Comparison of ENCODE assay signal across 8 cellular contexts in the genomic region with DNA sequence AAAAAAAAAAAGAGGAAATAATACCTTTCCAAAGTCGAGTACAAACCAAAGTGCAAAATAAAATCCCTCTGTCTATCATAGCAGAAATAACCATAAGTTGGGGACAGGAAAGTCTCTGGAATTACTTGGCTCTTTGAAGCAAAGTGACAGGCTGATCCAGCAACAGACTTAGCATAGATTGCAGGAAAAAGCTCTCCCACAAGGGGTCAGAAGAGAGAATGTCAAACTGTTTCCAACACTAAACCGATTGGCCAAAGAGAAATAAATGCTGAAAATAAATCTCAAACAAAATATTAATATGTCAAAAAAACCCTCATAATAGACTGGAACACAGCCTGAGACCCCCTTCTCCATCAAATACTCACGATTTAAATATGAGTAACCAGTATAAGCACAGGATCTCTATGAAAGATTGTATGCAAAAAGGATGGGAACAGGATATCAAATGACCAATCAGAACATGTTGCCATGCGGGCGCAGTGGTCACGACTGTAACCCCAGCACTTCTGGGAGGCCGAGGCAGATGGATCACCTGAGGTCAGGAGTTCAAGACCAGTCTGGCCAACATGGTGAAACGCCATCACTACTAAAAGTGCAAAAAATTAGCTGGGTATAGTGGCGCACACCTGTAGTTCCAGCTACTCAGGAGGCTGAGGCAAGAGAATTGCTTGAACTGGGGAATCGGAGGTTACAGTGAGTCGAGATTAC.
DNase-seq lines count a peak whose midpoint lies in the region.

No MANE protein-coding gene starts in this region.

- no peaks in the 10 kb centered on the region for H3K27me3 ChIP-seq in H7 (ENCODE audit: control insufficient read depth, insufficient read depth, low read length)

- DNase-seq in Caki2 (ENCODE audit: low read depth) (peak; percentile 19), H7 (peak; percentile 14), SK-MEL-5 (ENCODE audit: low read depth, low spot score) (peak; percentile 73), iPS DF 4.7 (ENCODE audit: extremely low read depth, low spot score) (peak; percentile 19), NCI-H187 treated with DMSO at 0.1 percent for 48 hours (lab: John Stamatoyannopoulos, UW) (no peak), DMS79 treated with DMSO at 0.1 percent for 48 hours (lab: John Stamatoyannopoulos, UW) (no peak), GM19240 (ENCODE audit: insufficient read length, low spot score) (no peak)
- DNase-seq in activated CD4-positive, CD25-positive, alpha-beta regulatory T cell (lab: John Stamatoyannopoulos, UW) = no peak

- no peaks in the 10 kb centered on the region for H3K36me3 ChIP-seq in H7 (replicated peaks; ENCODE audit: control insufficient read depth, insufficient read depth, low read length)

- no peak overlapping the region for H3K4me3 ChIP-seq in H7 (ENCODE audit: insufficient read depth, low read depth, low read length)

- in situ Hi-C loops in Caki2 (cut with HindIII; ENCODE audit: low pct_unique_long_range_greater_than_20kb, low sequenced_read_pairs) (no loop called here), SK-MEL-5 (cut with HindIII; ENCODE audit: low pct_unique_long_range_greater_than_20kb, low sequenced_read_pairs) (no loop called here)

Comparison
In these comparisons a context has a peak if more than half of its experiments do, and no peak if none do; other contexts are left out.
1. DNase-seq: peak in Caki2 (single experiment), H7 (single experiment), SK-MEL-5 (single experiment) and iPS DF 4.7 (single experiment); none in NCI-H187 treated with DMSO at 0.1 percent for 48 hours (single experiment), DMS79 treated with DMSO at 0.1 percent for 48 hours (single experiment), activated CD4-positive, CD25-positive, alpha-beta regulatory T cell (0 of 4) and GM19240 (single experiment).